ENCODE assay signal across 1 cellular context in the genomic region with DNA sequence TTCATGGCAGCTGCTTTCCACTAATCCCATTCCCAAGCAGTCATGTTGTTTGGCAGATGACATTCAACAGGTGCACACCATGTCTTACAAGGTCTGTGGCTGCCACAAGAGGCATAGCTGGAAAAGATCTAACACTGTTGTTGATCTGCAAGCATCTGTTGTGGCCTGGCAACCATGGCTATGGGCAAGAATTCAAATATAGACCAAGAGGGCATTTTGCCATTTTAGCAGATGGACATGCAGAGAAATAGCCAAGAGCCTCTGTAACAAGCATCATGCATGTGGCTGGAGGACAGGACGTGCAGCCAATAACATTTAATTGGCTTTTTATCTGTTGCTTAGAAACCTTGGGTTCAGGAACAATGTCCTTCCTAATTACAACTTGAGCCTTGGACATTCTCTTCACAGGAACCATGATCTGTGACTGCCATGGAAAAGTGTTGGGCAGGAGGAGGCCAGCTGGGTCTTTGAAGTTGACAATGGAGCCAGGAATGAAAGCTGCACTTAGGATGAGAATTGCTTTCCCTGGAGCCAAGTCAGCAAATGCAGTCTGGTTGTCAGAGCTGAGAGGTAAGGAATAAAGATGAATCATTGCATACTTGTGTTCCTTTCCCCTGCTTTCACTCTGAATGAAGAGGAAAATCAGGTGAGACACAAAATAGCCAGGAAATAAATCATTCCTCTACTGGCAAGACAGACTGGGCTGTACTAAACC.
TF ChIP-seq lines count a peak whose summit lies in the region.

No MANE protein-coding gene starts in this region.

TF ChIP-seq in HepG2, 621 proteins besides CTCF, POLR2A, EP300 and RAD21 (continued from another document):
- TF ChIP-seq, protein P1, sequence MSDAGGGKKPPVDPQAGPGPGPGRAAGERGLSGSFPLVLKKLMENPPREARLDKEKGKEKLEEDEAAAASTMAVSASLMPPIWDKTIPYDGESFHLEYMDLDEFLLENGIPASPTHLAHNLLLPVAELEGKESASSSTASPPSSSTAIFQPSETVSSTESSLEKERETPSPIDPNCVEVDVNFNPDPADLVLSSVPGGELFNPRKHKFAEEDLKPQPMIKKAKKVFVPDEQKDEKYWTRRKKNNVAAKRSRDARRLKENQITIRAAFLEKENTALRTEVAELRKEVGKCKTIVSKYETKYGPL (CRISPR knock-in tag; IDR thresholded peaks at IDR 0.05) = no peak
- TF ChIP-seq, protein P2, sequence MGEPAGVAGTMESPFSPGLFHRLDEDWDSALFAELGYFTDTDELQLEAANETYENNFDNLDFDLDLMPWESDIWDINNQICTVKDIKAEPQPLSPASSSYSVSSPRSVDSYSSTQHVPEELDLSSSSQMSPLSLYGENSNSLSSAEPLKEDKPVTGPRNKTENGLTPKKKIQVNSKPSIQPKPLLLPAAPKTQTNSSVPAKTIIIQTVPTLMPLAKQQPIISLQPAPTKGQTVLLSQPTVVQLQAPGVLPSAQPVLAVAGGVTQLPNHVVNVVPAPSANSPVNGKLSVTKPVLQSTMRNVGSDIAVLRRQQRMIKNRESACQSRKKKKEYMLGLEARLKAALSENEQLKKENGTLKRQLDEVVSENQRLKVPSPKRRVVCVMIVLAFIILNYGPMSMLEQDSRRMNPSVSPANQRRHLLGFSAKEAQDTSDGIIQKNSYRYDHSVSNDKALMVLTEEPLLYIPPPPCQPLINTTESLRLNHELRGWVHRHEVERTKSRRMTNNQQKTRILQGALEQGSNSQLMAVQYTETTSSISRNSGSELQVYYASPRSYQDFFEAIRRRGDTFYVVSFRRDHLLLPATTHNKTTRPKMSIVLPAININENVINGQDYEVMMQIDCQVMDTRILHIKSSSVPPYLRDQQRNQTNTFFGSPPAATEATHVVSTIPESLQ (CRISPR knock-in tag; conservative IDR thresholded peaks at IDR 0.05) = no peak
- TF ChIP-seq MLLT10 (CRISPR knock-in tag; IDR thresholded peaks at IDR 0.05) = no peak
- TF ChIP-seq, protein P3, sequence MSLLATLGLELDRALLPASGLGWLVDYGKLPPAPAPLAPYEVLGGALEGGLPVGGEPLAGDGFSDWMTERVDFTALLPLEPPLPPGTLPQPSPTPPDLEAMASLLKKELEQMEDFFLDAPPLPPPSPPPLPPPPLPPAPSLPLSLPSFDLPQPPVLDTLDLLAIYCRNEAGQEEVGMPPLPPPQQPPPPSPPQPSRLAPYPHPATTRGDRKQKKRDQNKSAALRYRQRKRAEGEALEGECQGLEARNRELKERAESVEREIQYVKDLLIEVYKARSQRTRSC (CRISPR knock-in tag; IDR thresholded peaks at IDR 0.05; ENCODE audit: low read depth) = no peak
- no peak for TF ChIP-seq RAD51 (IDR thresholded peaks at IDR 0.05; ENCODE audit: borderline replicate concordance)
- no peak for TF ChIP-seq ZNF746 (CRISPR knock-in tag; IDR thresholded peaks at IDR 0.05)
- no peak for TF ChIP-seq ZNF570 (CRISPR knock-in tag; IDR thresholded peaks at IDR 0.05; ENCODE audit: borderline replicate concordance)
- TF ChIP-seq GABPB1 (CRISPR knock-in tag; IDR thresholded peaks at IDR 0.05) = no peak
- TF ChIP-seq PITX1 (CRISPR knock-in tag; IDR thresholded peaks at IDR 0.05) = no peak
- TF ChIP-seq ZFP41 (CRISPR knock-in tag; IDR thresholded peaks at IDR 0.05; ENCODE audit: borderline replicate concordance) = no peak
- TF ChIP-seq PAWR (CRISPR knock-in tag; IDR thresholded peaks at IDR 0.05; ENCODE audit: borderline replicate concordance) = no peak
